ENCODE assay signal across 1 cellular context in genomic region chr12:53461059-53461458, GRCh38.
TF ChIP-seq lines count a peak whose summit lies in the region.

No MANE protein-coding gene starts in this region.

TF ChIP-seq in HepG2, 621 proteins besides CTCF, POLR2A, EP300 and RAD21:
- TF ChIP-seq RBFOX2 (IDR thresholded peaks at IDR 0.05; ENCODE audit: low read depth, low read length) (peak; percentile 45; the same call in 1 of the 2 replicates), POLR2AphosphoS2 (IDR thresholded peaks at IDR 0.05; ENCODE audit: low read depth, low read length) (peak; percentile 79; the same call in 1 of the 2 replicates), ZBTB21 (CRISPR knock-in tag; IDR thresholded peaks at IDR 0.05) (no peak), HNRNPLL (IDR thresholded peaks at IDR 0.05; ENCODE audit: low read depth, low read length, poor library complexity, severe bottlenecking) (no peak), RBM22 (optimal IDR thresholded peaks at IDR 0.05; ENCODE audit: low read length) (peak; percentile 18)
TF ChIP-seq in HepG2: peak in this region for 3.
